In the genomic region with DNA sequence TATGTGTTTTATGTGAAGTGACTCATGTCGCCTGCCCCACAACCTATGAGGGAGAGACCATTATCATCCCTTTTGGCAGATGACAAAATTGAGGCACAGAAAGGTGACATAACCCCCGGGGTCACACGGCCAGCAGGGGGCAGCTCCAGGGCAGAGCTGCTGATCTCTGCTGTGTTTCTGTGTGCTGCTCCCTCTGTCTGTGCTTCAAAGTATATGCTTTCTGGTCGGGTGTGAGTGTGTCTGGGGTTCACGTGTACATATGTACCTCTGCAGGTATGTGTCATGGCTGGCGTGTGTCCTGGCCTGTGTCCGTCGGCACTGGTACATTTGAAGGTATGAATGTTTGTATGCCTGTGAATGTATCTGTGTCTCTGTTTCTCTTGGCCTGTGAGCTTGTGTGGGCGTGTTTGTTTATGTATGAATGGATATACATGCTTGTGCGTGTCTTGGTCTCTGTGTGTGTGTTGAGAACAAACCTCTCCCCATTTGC, we compare ENCODE assay signal across 8 cellular contexts.
DNase-seq lines count a peak whose midpoint lies in the region; ATAC-seq and TF ChIP-seq lines count a peak whose summit lies in the region.

No MANE protein-coding gene starts in this region.

- H3K9me3 ChIP-seq in HEK293 (ENCODE audit: control insufficient read depth, insufficient read depth, low read depth, low read length), result no peaks in the 10 kb centered on the region

- no peak overlapping the region for H3K27ac ChIP-seq in HEK293 (ENCODE audit: extremely low read depth, low read depth, low read length)

- DNase-seq in COLO668 (lab: John Stamatoyannopoulos, UW; ENCODE audit: unreplicated experiment) (peak; percentile 57), RKO (ENCODE audit: low spot score) (peak; percentile 83), head of caudate nucleus (peak in 31 of 42 donors; percentile 32 to 86 (median 61)), NCI-H446 (lab: John Stamatoyannopoulos, UW) (no peak)
- peak; percentile 93 for DNase-seq in activated effector memory CD4-positive, alpha-beta T cell treated with anti-CD3 and anti-CD28 coated beads, Interleukin-2, amount 50 U/mL, for 16 hours
- DNase-seq in stimulated activated CD4-positive, alpha-beta T cell treated with anti-CD3 and anti-CD28 coated beads, Interleukin-1b, Interleukin-23, amount 100 ng/mL, for 4 hours (ENCODE audit: low read depth in 2 of 2), result peak; percentile 70 to 72

- H3K4me3 ChIP-seq in HEK293 (ENCODE audit: low read depth, low read length), result no peak overlapping the region

- POLR2A ChIA-PET in HEK293 (lab: Yijun Ruan, JAX), result interaction anchor here (1.1 to 1.9 kb wide), 3 partner anchors 10 to 23 kb away, joined by 4 to 6 read pairs (median 6); no protein-coding TSS in a partner anchor

- H3K4me1 ChIP-seq in HEK293 (ENCODE audit: control insufficient read depth, insufficient read depth, low read length), result peaks cover 3% of the 10 kb centered on the region; the same call in 1 of the 2 replicates

- ATAC-seq in HG02852 (IDR thresholded peaks at IDR 0.05; ENCODE audit: unreplicated experiment), result no peak

- CTCF ChIA-PET in HEK293 (lab: Yijun Ruan, JAX), result interaction anchor here (0.6 to 11.4 kb wide), 12 partner anchors 8 to 307 kb away, joined by 3 to 98 read pairs (median 5); a partner anchor contains a TSS

- TF ChIP-seq CTCF in HEK293 (tag by site-specific recombination; IDR thresholded peaks at IDR 0.05), result peak; percentile 97

- intact Hi-C loops in head of caudate nucleus (cut with DNase I), result no loop called here

- H3K36me3 ChIP-seq in HEK293 (ENCODE audit: control insufficient read depth in 2 of 2, insufficient read depth in 1 of 2, low read length in 2 of 2), result no peaks in the 10 kb centered on the region; a peak in 1 of 3 replicates

TF ChIP-seq in HEK293, 187 proteins besides CTCF, POLR2A, EP300 and RAD21 (continues in another document):
- TF ChIP-seq ZNF184 (tag by site-specific recombination; IDR thresholded peaks at IDR 0.05), result no peak
- TF ChIP-seq ZNF843 (tag by site-specific recombination; IDR thresholded peaks at IDR 0.05), result no peak
- TF ChIP-seq ZNF211 (tag by site-specific recombination; IDR thresholded peaks at IDR 0.05; ENCODE audit: low read depth), result 0 out of 2 replicates have a peak, but pooled peaks have one; percentile 7
- 0 out of 2 replicates have a peak, but pooled peaks have one; percentile 20 for TF ChIP-seq KLF8 (tag by site-specific recombination; IDR thresholded peaks at IDR 0.05)
- peak; percentile 37; the same call in 1 of the 2 replicates for TF ChIP-seq ZNF600 (tag by site-specific recombination; IDR thresholded peaks at IDR 0.05)
- no peak for TF ChIP-seq ZNF624 (tag by site-specific recombination; IDR thresholded peaks at IDR 0.05)
- peak; percentile 25; the same call in 1 of the 2 replicates for TF ChIP-seq GLIS2 (tag by site-specific recombination; IDR thresholded peaks at IDR 0.05)
- TF ChIP-seq, protein P1, sequence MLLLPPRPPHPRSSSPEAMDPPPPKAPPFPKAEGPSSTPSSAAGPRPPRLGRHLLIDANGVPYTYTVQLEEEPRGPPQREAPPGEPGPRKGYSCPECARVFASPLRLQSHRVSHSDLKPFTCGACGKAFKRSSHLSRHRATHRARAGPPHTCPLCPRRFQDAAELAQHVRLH (tag by site-specific recombination; IDR thresholded peaks at IDR 0.05), result peak; percentile 80
- no peak for TF ChIP-seq ZNF433 (tag by site-specific recombination; IDR thresholded peaks at IDR 0.05; ENCODE audit: low read depth)
- TF ChIP-seq WT1 (tag by site-specific recombination; IDR thresholded peaks at IDR 0.05), result no peak
- TF ChIP-seq ZNF335 (tag by site-specific recombination; conservative IDR thresholded peaks at IDR 0.05), result no peak
- TF ChIP-seq, protein P2, sequence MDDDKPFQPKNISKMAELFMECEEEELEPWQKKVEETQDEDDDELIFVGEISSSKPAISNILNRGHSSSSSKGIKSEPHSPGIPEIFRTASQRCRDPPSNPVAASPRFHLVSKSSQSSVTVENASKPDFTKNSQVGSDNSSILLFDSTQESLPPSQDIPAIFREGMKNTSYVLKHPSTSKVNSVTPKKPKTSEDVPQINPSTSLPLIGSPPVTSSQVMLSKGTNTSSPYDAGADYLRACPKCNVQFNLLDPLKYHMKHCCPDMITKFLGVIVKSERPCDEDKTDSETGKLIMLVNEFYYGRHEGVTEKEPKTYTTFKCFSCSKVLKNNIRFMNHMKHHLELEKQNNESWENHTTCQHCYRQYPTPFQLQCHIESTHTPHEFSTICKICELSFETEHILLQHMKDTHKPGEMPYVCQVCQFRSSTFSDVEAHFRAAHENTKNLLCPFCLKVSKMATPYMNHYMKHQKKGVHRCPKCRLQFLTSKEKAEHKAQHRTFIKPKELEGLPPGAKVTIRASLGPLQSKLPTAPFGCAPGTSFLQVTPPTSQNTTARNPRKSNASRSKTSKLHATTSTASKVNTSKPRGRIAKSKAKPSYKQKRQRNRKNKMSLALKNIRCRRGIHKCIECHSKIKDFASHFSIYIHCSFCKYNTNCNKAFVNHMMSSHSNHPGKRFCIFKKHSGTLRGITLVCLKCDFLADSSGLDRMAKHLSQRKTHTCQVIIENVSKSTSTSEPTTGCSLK (tag by site-specific recombination; IDR thresholded peaks at IDR 0.05), result no peak
- TF ChIP-seq ZNF350 (tag by site-specific recombination; IDR thresholded peaks at IDR 0.05), result no peak
- TF ChIP-seq MEIS1 (CRISPR knock-in tag; IDR thresholded peaks at IDR 0.05; ENCODE audit: borderline replicate concordance), result no peak
- TF ChIP-seq, protein P3, sequence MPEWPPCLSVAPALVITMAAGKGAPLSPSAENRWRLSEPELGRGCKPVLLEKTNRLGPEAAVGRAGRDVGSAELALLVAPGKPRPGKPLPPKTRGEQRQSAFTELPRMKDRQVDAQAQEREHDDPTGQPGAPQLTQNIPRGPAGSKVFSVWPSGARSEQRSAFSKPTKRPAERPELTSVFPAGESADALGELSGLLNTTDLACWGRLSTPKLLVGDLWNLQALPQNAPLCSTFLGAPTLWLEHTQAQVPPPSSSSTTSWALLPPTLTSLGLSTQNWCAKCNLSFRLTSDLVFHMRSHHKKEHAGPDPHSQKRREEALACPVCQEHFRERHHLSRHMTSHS (tag by site-specific recombination; IDR thresholded peaks at IDR 0.05), result no peak
- TF ChIP-seq ZFHX2 (tag by site-specific recombination; conservative IDR thresholded peaks at IDR 0.05), result peak; percentile 95
- TF ChIP-seq, protein P4, sequence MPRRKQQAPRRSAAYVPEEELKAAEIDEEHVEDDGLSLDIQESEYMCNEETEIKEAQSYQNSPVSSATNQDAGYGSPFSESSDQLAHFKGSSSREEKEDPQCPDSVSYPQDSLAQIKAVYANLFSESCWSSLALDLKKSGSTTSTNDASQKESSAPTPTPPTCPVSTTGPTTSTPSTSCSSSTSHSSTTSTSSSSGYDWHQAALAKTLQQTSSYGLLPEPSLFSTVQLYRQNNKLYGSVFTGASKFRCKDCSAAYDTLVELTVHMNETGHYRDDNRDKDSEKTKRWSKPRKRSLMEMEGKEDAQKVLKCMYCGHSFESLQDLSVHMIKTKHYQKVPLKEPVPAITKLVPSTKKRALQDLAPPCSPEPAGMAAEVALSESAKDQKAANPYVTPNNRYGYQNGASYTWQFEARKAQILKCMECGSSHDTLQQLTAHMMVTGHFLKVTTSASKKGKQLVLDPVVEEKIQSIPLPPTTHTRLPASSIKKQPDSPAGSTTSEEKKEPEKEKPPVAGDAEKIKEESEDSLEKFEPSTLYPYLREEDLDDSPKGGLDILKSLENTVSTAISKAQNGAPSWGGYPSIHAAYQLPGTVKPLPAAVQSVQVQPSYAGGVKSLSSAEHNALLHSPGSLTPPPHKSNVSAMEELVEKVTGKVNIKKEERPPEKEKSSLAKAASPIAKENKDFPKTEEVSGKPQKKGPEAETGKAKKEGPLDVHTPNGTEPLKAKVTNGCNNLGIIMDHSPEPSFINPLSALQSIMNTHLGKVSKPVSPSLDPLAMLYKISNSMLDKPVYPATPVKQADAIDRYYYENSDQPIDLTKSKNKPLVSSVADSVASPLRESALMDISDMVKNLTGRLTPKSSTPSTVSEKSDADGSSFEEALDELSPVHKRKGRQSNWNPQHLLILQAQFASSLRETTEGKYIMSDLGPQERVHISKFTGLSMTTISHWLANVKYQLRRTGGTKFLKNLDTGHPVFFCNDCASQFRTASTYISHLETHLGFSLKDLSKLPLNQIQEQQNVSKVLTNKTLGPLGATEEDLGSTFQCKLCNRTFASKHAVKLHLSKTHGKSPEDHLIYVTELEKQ (tag by site-specific recombination; IDR thresholded peaks at IDR 0.05; ENCODE audit: borderline replicate concordance), result no peak
- TF ChIP-seq REPIN1 (tag by site-specific recombination; IDR thresholded peaks at IDR 0.05; ENCODE audit: low read depth), result no peak
- no peak for TF ChIP-seq SP2 (tag by site-specific recombination; IDR thresholded peaks at IDR 0.05)
- TF ChIP-seq ZNF777 (tag by site-specific recombination; IDR thresholded peaks at IDR 0.05; ENCODE audit: borderline replicate concordance), result no peak
- no peak for TF ChIP-seq ZBTB21 (tag by site-specific recombination; IDR thresholded peaks at IDR 0.05)
- no peak for TF ChIP-seq ZNF324 (tag by site-specific recombination; IDR thresholded peaks at IDR 0.05)
- TF ChIP-seq, protein P5, sequence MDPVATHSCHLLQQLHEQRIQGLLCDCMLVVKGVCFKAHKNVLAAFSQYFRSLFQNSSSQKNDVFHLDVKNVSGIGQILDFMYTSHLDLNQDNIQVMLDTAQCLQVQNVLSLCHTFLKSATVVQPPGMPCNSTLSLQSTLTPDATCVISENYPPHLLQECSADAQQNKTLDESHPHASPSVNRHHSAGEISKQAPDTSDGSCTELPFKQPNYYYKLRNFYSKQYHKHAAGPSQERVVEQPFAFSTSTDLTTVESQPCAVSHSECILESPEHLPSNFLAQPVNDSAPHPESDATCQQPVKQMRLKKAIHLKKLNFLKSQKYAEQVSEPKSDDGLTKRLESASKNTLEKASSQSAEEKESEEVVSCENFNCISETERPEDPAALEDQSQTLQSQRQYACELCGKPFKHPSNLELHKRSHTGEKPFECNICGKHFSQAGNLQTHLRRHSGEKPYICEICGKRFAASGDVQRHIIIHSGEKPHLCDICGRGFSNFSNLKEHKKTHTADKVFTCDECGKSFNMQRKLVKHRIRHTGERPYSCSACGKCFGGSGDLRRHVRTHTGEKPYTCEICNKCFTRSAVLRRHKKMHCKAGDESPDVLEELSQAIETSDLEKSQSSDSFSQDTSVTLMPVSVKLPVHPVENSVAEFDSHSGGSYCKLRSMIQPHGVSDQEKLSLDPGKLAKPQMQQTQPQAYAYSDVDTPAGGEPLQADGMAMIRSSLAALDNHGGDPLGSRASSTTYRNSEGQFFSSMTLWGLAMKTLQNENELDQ (tag by site-specific recombination; IDR thresholded peaks at IDR 0.05; ENCODE audit: low read depth), result no peak
- no peak for TF ChIP-seq ZBTB1 (tag by site-specific recombination; IDR thresholded peaks at IDR 0.05)
- TF ChIP-seq ZNF292 (tag by site-specific recombination; IDR thresholded peaks at IDR 0.05; ENCODE audit: borderline replicate concordance, low read depth), result no peak
- TF ChIP-seq KLF10 (tag by site-specific recombination; IDR thresholded peaks at IDR 0.05), result peak; percentile 52; the same call in 1 of the 2 replicates

Comparison
In these comparisons a context has a peak if more than half of its experiments do, and no peak if none do; other contexts are left out.
1. DNase-seq: peak in COLO668 (single experiment), RKO (single experiment), activated effector memory CD4-positive, alpha-beta T cell treated with anti-CD3 and anti-CD28 coated beads, Interleukin-2, amount 50 U/mL, for 16 hours (single experiment), head of caudate nucleus (31 of 42) and stimulated activated CD4-positive, alpha-beta T cell treated with anti-CD3 and anti-CD28 coated beads, Interleukin-1b, Interleukin-23, amount 100 ng/mL, for 4 hours (2 of 2); none in NCI-H446 (0 of 2).